ENCODE assay signal across 1 cellular context in the genomic region with DNA sequence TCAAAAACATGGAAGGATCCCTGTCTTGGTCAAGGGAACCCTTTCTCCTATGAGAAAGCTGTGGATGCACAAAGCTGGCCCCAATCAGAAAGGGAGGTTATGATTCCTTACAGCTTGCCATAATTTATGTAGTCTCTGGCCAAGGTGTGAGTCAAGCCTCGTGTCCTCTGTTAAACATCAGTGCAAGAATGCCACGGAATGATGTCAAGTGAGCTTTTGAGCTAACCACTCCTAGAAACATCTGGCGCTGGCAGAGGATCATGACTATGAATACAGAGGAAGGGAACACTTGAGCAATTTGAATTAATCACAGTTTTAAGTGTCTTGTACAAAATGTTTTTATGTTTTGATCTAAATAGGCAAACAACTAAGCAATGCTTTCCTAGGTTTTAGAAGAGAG.
TF ChIP-seq lines count a peak whose summit lies in the region.

No MANE protein-coding gene starts in this region.

TF ChIP-seq in SK-N-SH treated with all-trans-retinoic acid at 6 μM for 48 hours, 23 proteins besides CTCF, POLR2A, EP300 and RAD21 (continued from another document):
- TF ChIP-seq, protein P1, sequence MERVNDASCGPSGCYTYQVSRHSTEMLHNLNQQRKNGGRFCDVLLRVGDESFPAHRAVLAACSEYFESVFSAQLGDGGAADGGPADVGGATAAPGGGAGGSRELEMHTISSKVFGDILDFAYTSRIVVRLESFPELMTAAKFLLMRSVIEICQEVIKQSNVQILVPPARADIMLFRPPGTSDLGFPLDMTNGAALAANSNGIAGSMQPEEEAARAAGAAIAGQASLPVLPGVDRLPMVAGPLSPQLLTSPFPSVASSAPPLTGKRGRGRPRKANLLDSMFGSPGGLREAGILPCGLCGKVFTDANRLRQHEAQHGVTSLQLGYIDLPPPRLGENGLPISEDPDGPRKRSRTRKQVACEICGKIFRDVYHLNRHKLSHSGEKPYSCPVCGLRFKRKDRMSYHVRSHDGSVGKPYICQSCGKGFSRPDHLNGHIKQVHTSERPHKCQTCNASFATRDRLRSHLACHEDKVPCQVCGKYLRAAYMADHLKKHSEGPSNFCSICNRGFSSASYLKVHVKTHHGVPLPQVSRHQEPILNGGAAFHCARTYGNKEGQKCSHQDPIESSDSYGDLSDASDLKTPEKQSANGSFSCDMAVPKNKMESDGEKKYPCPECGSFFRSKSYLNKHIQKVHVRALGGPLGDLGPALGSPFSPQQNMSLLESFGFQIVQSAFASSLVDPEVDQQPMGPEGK (CRISPR knock-in tag; IDR thresholded peaks at IDR 0.05; ENCODE audit: borderline replicate concordance): no peak
- TF ChIP-seq, protein P2, sequence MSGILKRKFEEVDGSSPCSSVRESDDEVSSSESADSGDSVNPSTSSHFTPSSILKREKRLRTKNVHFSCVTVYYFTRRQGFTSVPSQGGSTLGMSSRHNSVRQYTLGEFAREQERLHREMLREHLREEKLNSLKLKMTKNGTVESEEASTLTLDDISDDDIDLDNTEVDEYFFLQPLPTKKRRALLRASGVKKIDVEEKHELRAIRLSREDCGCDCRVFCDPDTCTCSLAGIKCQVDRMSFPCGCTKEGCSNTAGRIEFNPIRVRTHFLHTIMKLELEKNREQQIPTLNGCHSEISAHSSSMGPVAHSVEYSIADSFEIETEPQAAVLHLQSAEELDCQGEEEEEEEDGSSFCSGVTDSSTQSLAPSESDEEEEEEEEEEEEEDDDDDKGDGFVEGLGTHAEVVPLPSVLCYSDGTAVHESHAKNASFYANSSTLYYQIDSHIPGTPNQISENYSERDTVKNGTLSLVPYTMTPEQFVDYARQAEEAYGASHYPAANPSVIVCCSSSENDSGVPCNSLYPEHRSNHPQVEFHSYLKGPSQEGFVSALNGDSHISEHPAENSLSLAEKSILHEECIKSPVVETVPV (CRISPR knock-in tag; IDR thresholded peaks at IDR 0.05): no peak
- no peak for TF ChIP-seq ZFP3 (CRISPR knock-in tag; IDR thresholded peaks at IDR 0.05)
- TF ChIP-seq ESRRG (CRISPR knock-in tag; IDR thresholded peaks at IDR 0.05): no peak
- TF ChIP-seq ZNF70 (CRISPR knock-in tag; IDR thresholded peaks at IDR 0.05): no peak
- no peak for TF ChIP-seq OSR1 (CRISPR knock-in tag; IDR thresholded peaks at IDR 0.05)
- no peak for TF ChIP-seq PPARA (CRISPR knock-in tag; IDR thresholded peaks at IDR 0.05; ENCODE audit: borderline replicate concordance)
- TF ChIP-seq BACH2 (CRISPR knock-in tag; IDR thresholded peaks at IDR 0.05; ENCODE audit: borderline replicate concordance): no peak
- no peak for TF ChIP-seq TOX (CRISPR knock-in tag; IDR thresholded peaks at IDR 0.05; ENCODE audit: borderline replicate concordance)
- TF ChIP-seq RARB (CRISPR knock-in tag; IDR thresholded peaks at IDR 0.05): no peak
- TF ChIP-seq GLIS3 (CRISPR knock-in tag; IDR thresholded peaks at IDR 0.05): no peak
